Comparison of ENCODE assay signal across 9 cellular contexts in genomic region chr7:104985259-104985617, GRCh38. TPM values are rescaled to one million over a fixed set of nuclear protein-coding genes. Genes with fewer than 3 reads are reported as not detected.
A peak's percentile ranks its signal among the peaks of the same experiment; 100 is the strongest.
DNase-seq lines count a peak whose midpoint lies in the region; ATAC-seq and TF ChIP-seq lines count a peak whose summit lies in the region.
"Had no signal": no experiment of that assay in that cellular context is flagged by ENCODE, and none has a peak within 500 bp of the region (broad histone marks: within the 10 kb centered on the region; RNA-seq: fewer than 3 reads in every experiment).

No MANE protein-coding gene starts in this region.

- peaks cover 48% of the 10 kb centered on the region; the same call in 1 of the 2 replicates for H3K79me2 ChIP-seq in KMS-11 (ENCODE audit: insufficient read depth, low read depth)

- CTCF ChIA-PET in CD8-positive, alpha-beta T cell (lab: Charles Lee): interaction anchor here (1.0 to 7.3 kb wide), 3 partner anchors 8 to 55 kb away, joined by 3 to 97 read pairs (median 82); partner anchors contain the start of gene KMT2E

- H3K4me3 Mint-ChIP-seq in CD8-positive, alpha-beta T cell: peak overlapping the region; percentile 100
- no peak overlapping the region for H3K4me3 Mint-ChIP-seq in chondrocyte (ENCODE audit: unreplicated experiment)

- no peaks in the 10 kb centered on the region; the same call in 1 of the 2 replicates for H4K20me1 ChIP-seq in KMS-11 (ENCODE audit: insufficient read depth)

- H3K9me3 ChIP-seq in CD8-positive, alpha-beta T cell (ENCODE audit: low read length): no peaks in the 10 kb centered on the region
- H3K9me3 ChIP-seq in neuron (ENCODE audit: low read length): no peaks in the 10 kb centered on the region

- peaks cover 42% of the 10 kb centered on the region for H3K4me1 ChIP-seq in CD8-positive, alpha-beta T cell (ENCODE audit: insufficient read depth, low read length)
- H3K4me1 ChIP-seq in KMS-11 (ENCODE audit: low read depth, poor library complexity, severe bottlenecking) (peaks cover 81% of the 10 kb centered on the region), neuron (ENCODE audit: insufficient read depth, low read length) (peaks cover 35% of the 10 kb centered on the region)

- peak overlapping the region; percentile 89; the same call in 1 of the 2 replicates for H3K9ac ChIP-seq in KMS-11

- peaks cover 20% of the 10 kb centered on the region for H3K36me3 Mint-ChIP-seq in CD8-positive, alpha-beta T cell
- H3K36me3 Mint-ChIP-seq in chondrocyte (ENCODE audit: low read depth): no peaks in the 10 kb centered on the region

- ATAC-seq in CD8-positive, alpha-beta T cell: no peak

- POLR2A ChIA-PET in CD8-positive, alpha-beta T cell (lab: Charles Lee): interaction anchor here (0.6 to 5.9 kb wide), 4 partner anchors 28 to 80 kb away, joined by 3 to 194 read pairs (median 4); partner anchors contain the start of gene KMT2E

- H3K4me3 ChIP-seq in CD8-positive, alpha-beta T cell (ENCODE audit: low read depth, low read length): no peak overlapping the region
- no peak overlapping the region for H3K4me3 ChIP-seq in KMS-11 (IDR thresholded peaks at IDR 0.05; ENCODE audit: insufficient read depth, low read depth, low read length)
- H3K4me3 ChIP-seq in neuron (ENCODE audit: low read length): peak overlapping the region; percentile 67

- peak overlapping the region; percentile 100 for H3K4me2 ChIP-seq in KMS-11

- no peaks in the 10 kb centered on the region for H3K27me3 ChIP-seq in CD8-positive, alpha-beta T cell (ENCODE audit: insufficient read depth, low read length)
- H3K27me3 ChIP-seq in KMS-11 (ENCODE audit: insufficient read depth, low read depth) (no peaks in the 10 kb centered on the region), neuron (ENCODE audit: insufficient read depth, low read length) (no peaks in the 10 kb centered on the region)

- intact Hi-C loops in CD8-positive, alpha-beta T cell (cut with DNase I, micrococcal nuclease): loop anchor here (1.0 to 5.0 kb wide), 3 partner anchors 11 to 302 kb away; no protein-coding TSS in a partner anchor

- H3K27me3 Mint-ChIP-seq in CD8-positive, alpha-beta T cell (ENCODE audit: low read depth): no peaks in the 10 kb centered on the region
- no peaks in the 10 kb centered on the region for H3K27me3 Mint-ChIP-seq in chondrocyte (ENCODE audit: low read depth)

- H3K27ac Mint-ChIP-seq in CD8-positive, alpha-beta T cell: peak overlapping the region; percentile 100
- H3K27ac Mint-ChIP-seq in chondrocyte (ENCODE audit: unreplicated experiment): peak overlapping the region; percentile 100

- DNase-seq in CD8-positive, alpha-beta T cell: no peak
- no peak for DNase-seq in chondrocyte (ENCODE audit: low spot score)
- no peak for DNase-seq in DMS153 treated with DMSO at 0.1 percent for 48 hours (lab: John Stamatoyannopoulos, UW; ENCODE audit: unreplicated experiment)
- no peak for DNase-seq in hippocampal formation (lab: John Stamatoyannopoulos, UW)
- DNase-seq in mesenteric fat pad (ENCODE audit: low spot score): no peak
- no peak for DNase-seq in NCI-H774 (lab: John Stamatoyannopoulos, UW)
- DNase-seq: caudate nucleus had no signal

- H3K4me1 Mint-ChIP-seq in CD8-positive, alpha-beta T cell (ENCODE audit: low read depth): peaks cover 55% of the 10 kb centered on the region
- H3K4me1 Mint-ChIP-seq in chondrocyte (ENCODE audit: low read depth): peaks cover 70% of the 10 kb centered on the region

- H2AFZ ChIP-seq in KMS-11 (ENCODE audit: low read depth) (no peak overlapping the region), neuron (ENCODE audit: low read depth, low read length) (no peak overlapping the region)

- no peak overlapping the region for H3K27ac ChIP-seq in CD8-positive, alpha-beta T cell (ENCODE audit: low read depth, low read length)
- H3K27ac ChIP-seq in KMS-11: peak overlapping the region; percentile 95

- no peaks in the 10 kb centered on the region for H3K36me3 ChIP-seq in CD8-positive, alpha-beta T cell (ENCODE audit: insufficient read depth, low read length)
- no peaks in the 10 kb centered on the region for H3K36me3 ChIP-seq in KMS-11 (ENCODE audit: insufficient read depth)
- peaks cover 10% of the 10 kb centered on the region for H3K36me3 ChIP-seq in neuron (ENCODE audit: insufficient read depth, low read length)

- no peak for TF ChIP-seq CTCF in CD8-positive, alpha-beta T cell (IDR thresholded peaks at IDR 0.05)
- TF ChIP-seq CTCF in KMS-11 (conservative IDR thresholded peaks at IDR 0.05; ENCODE audit: low read depth, low read length) (no peak), chondrocyte (IDR thresholded peaks at IDR 0.05) (no peak)

- H3K9me3 Mint-ChIP-seq in CD8-positive, alpha-beta T cell: no peaks in the 10 kb centered on the region
- H3K9me3 Mint-ChIP-seq in chondrocyte (ENCODE audit: low read depth): no peaks in the 10 kb centered on the region

RNA-seq across cellular contexts. Expression of gene KMT2E, which starts 28.8 kb away (rescaled TPM):
- 100 to 1,000 TPM; 320 TPM for total RNA-seq in CD8-positive, alpha-beta T cell
- total RNA-seq in chondrocyte (59.6 to 63.1 TPM (median 59.9 TPM) in 3 replicates), mesenteric fat pad (72.4 TPM)
